8 cellular contexts compared by ENCODE assay signal in genomic region chr10:132538790-132539421, GRCh38. TPM values are rescaled to one million over a fixed set of nuclear protein-coding genes. Genes with fewer than 3 reads are reported as not detected.
DNase-seq lines count a peak whose midpoint lies in the region; ATAC-seq and TF ChIP-seq lines count a peak whose summit lies in the region.

No MANE protein-coding gene starts in this region.

- peaks cover 12% of the 10 kb centered on the region for H3K27me3 Mint-ChIP-seq in activated naive CD4-positive, alpha-beta T cell treated with anti-CD3 and anti-CD28 coated beads, Interleukin-2, amount 10 ng/mL, durations not matched to agents 7 days and 5 days
- H3K27me3 Mint-ChIP-seq in mesothelial cell of epicardium (ENCODE audit: low read depth) = no peaks in the 10 kb centered on the region

- peaks cover 18% of the 10 kb centered on the region for H3K36me3 Mint-ChIP-seq in activated naive CD4-positive, alpha-beta T cell treated with anti-CD3 and anti-CD28 coated beads, Interleukin-2, amount 10 ng/mL, durations not matched to agents 7 days and 5 days
- no peaks in the 10 kb centered on the region for H3K36me3 Mint-ChIP-seq in mesothelial cell of epicardium

- TF ChIP-seq CTCF in breast epithelium (IDR thresholded peaks at IDR 0.05) (no peak), mesothelial cell of epicardium (IDR thresholded peaks at IDR 0.05; ENCODE audit: unreplicated experiment) (no peak)

- intact Hi-C loops in breast epithelium (cut with DNase I; ENCODE audit: low total_unique reads) = no loop called here
- intact Hi-C loops in aorta (cut with DNase I) = loop anchor here (5.0 kb wide), 2 partner anchors 38 to 93 kb away; no protein-coding TSS in a partner anchor

- CTCF ChIA-PET in activated naive CD4-positive, alpha-beta T cell treated with anti-CD3 and anti-CD28 coated beads, Interleukin-2, amount 10 ng/mL, durations not matched to agents 7 days and 5 days (lab: Charles Lee) = interaction anchor here (0.9 to 3.7 kb wide), 5 partner anchors 12 to 80 kb away, joined by 3 to 25 read pairs (median 3); no protein-coding TSS in a partner anchor

- peak overlapping the region; percentile 87 for H3K4me3 Mint-ChIP-seq in activated naive CD4-positive, alpha-beta T cell treated with anti-CD3 and anti-CD28 coated beads, Interleukin-2, amount 10 ng/mL, durations not matched to agents 7 days and 5 days
- H3K4me3 Mint-ChIP-seq in mesothelial cell of epicardium = peak overlapping the region; percentile 87

- H3K4me1 Mint-ChIP-seq in activated naive CD4-positive, alpha-beta T cell treated with anti-CD3 and anti-CD28 coated beads, Interleukin-2, amount 10 ng/mL, durations not matched to agents 7 days and 5 days = peaks cover 69% of the 10 kb centered on the region
- peaks cover 58% of the 10 kb centered on the region for H3K4me1 Mint-ChIP-seq in mesothelial cell of epicardium

- WGBS in aorta, 2 donors = 7 to 8% methylated on average over 2 of the region's 2 CpGs

- no peak for TF ChIP-seq POLR2A in breast epithelium (IDR thresholded peaks at IDR 0.05)

- no peaks in the 10 kb centered on the region for H3K9me3 Mint-ChIP-seq in activated naive CD4-positive, alpha-beta T cell treated with anti-CD3 and anti-CD28 coated beads, Interleukin-2, amount 10 ng/mL, durations not matched to agents 7 days and 5 days
- no peaks in the 10 kb centered on the region for H3K9me3 Mint-ChIP-seq in mesothelial cell of epicardium

- H3K9me3 ChIP-seq in breast epithelium (no peaks in the 10 kb centered on the region), aorta (ENCODE audit: control insufficient read depth, low read length) (no peaks in the 10 kb centered on the region)

- ATAC-seq in aorta (ENCODE audit: low FRiP score) (no peak), GM21360 (IDR thresholded peaks at IDR 0.05; ENCODE audit: unreplicated experiment) (no peak), GM21717 (IDR thresholded peaks at IDR 0.05; ENCODE audit: unreplicated experiment) (no peak)

- H3K4me1 ChIP-seq in breast epithelium (peaks cover 6 to 22% of the 10 kb centered on the region in 2 donors), aorta (ENCODE audit: control insufficient read depth in 1 of 2, insufficient read depth in 2 of 2, low read length in 2 of 2) (no peaks in the 10 kb centered on the region)

- H3K27me3 ChIP-seq in breast epithelium (no peaks in the 10 kb centered on the region), aorta (ENCODE audit: control insufficient read depth in 1 of 2, insufficient read depth in 2 of 2, low read length in 1 of 2) (no peaks in the 10 kb centered on the region)

- H3K27ac ChIP-seq in breast epithelium (peak overlapping the region; percentile 73 to 75), aorta (ENCODE audit: low read depth in 1 of 2, low read length in 2 of 2) (peak overlapping the region in 1 of 2 donors; percentile 72)

- peak overlapping the region; percentile 69 to 83 (median 73) for H3K4me3 ChIP-seq in breast epithelium
- peak overlapping the region; percentile 67 to 81 for H3K4me3 ChIP-seq in aorta (ENCODE audit: low read length in 2 of 2)

- peak overlapping the region; percentile 93 for H3K27ac Mint-ChIP-seq in activated naive CD4-positive, alpha-beta T cell treated with anti-CD3 and anti-CD28 coated beads, Interleukin-2, amount 10 ng/mL, durations not matched to agents 7 days and 5 days
- peak overlapping the region; percentile 88 for H3K27ac Mint-ChIP-seq in mesothelial cell of epicardium

- DNase-seq in activated naive CD4-positive, alpha-beta T cell treated with anti-CD3 and anti-CD28 coated beads, Interleukin-2, amount 10 ng/mL, durations not matched to agents 7 days and 5 days = no peak
- no peak for DNase-seq in activated naive CD4-positive, alpha-beta T cell treated with Interleukin-2 at 50 U/mL for 16 hours
- DNase-seq in breast epithelium (ENCODE audit: low spot score in 2 of 2) (no peak), mesothelial cell of epicardium (ENCODE audit: low spot score in 2 of 2, unreplicated experiment in 2 of 2) (no peak), aorta (peak in 1 of 2 donors; percentile 55), SHP77 treated with DMSO at 0.1 percent for 48 hours (lab: John Stamatoyannopoulos, UW) (no peak)

- H3K36me3 ChIP-seq in breast epithelium (no peaks in the 10 kb centered on the region), aorta (ENCODE audit: control insufficient read depth in 1 of 2, insufficient read depth in 2 of 2, low read length in 1 of 2) (no peaks in the 10 kb centered on the region)

RNA-seq across cellular contexts. Expression of gene INPP5A, which starts 1.3 kb away (rescaled TPM):
- 10 to 100 TPM; 26.6 to 50.6 (median 38.7) TPM for total RNA-seq in breast epithelium
- 36.4 to 41.8 TPM (median 41.0 TPM) in 3 replicates for total RNA-seq in mesothelial cell of epicardium
- total RNA-seq in aorta = 100 to 1,000 TPM in 1 of 2 donors, 10 to 100 TPM in 1; 66.4 to 112 TPM
- 10 to 100 TPM; 37.7 to 43.4 TPM for polyA plus RNA-seq in aorta
